ENCODE assay signal across 19 cellular contexts in the genomic region with DNA sequence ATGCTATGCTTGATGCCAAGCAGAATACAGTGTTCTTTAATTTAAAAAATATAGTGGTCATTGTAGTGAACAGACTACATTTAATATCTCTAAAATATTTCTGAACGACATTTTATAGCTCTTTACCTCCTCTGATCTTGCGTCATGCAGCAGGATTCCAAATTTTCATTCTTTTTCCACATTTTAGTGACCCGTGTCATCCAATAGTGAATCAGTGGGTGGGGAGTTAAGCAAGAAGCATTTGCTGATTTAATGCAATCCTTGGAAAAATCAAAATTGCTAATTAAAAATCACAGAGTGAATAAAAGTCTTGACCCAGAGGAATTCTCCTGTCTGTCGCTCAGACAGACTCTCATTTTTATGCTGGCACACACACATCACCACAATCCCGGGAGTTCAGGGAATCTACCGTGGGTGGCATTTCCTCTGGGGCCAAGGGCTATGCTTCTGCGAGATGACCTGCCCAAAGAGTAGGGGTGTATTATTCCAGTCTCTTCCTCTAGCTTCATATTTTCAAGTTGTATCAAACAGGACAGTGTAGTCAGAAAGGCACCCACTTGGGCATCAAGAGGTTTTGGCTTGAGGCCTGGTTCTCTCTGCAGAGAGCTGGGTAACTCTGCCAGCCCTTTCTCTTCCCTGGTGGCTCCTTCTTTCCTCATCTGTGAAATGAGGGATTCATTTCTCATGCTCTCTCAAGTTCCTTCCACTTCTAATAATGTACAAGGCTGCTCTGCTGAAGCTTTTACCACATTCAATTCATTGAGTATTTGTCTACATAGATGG. TPM values are rescaled to one million over a fixed set of nuclear protein-coding genes. Genes with fewer than 3 reads are reported as not detected.
DNase-seq lines count a peak whose midpoint lies in the region; ATAC-seq lines count a peak whose summit lies in the region.
"Had no signal": no experiment of that assay in that cellular context is flagged by ENCODE, and none has a peak within 500 bp of the region (broad histone marks: within the 10 kb centered on the region; RNA-seq: fewer than 3 reads in every experiment).

No MANE protein-coding gene starts in this region.

- H3F3A ChIP-seq in GM23248 (ENCODE audit: insufficient read depth): peaks cover 6% of the 10 kb centered on the region; the same call in 1 of the 2 replicates

- 10 to 13% methylated on average over 7 of the region's 7 CpGs for WGBS in GM23248 (ENCODE audit: low coverage in 1 of 2, low lambda C conversion rate in 2 of 2, missing lambda C conversion rate in 2 of 2), 2 experiments

- in situ Hi-C loops in GM23248 (cut with MboI): no loop called here

- no peaks in the 10 kb centered on the region for H3K36me3 ChIP-seq in GM23248 (ENCODE audit: low read depth)
- no peaks in the 10 kb centered on the region for H3K36me3 ChIP-seq in adipocyte (ENCODE audit: control insufficient read depth, insufficient read depth, low read length, severe bottlenecking)

- H3K9ac ChIP-seq in GM23248: no peak overlapping the region
- no peak overlapping the region for H3K9ac ChIP-seq in adipocyte (ENCODE audit: low read length)

- peak; percentile 37 to 50 for ATAC-seq in activated T-cell treated with anti-CD3 and anti-CD28 coated beads, Interleukin-2, amount 50 U/mL, for 72 hours (replicated peaks in 1 of 2)
- no peak for ATAC-seq in naive thymus-derived CD8-positive, alpha-beta T cell
- no peak for ATAC-seq in HG02623 (IDR thresholded peaks at IDR 0.05; ENCODE audit: unreplicated experiment)
- ATAC-seq: A549, SK-N-SH treated with all-trans-retinoic acid at 6 μM for 48 hours had no signal

- no peaks in the 10 kb centered on the region for H3K79me2 ChIP-seq in GM23248 (ENCODE audit: insufficient read depth)

- POLR2A ChIA-PET in naive thymus-derived CD8-positive, alpha-beta T cell (lab: Charles Lee): no interaction called here

- peaks cover 19% of the 10 kb centered on the region for H3K27me3 Mint-ChIP-seq in activated T-cell treated with anti-CD3 and anti-CD28 coated beads, Interleukin-2, amount 50 U/mL, for 72 hours (ENCODE audit: low read depth)
- peaks cover 42% of the 10 kb centered on the region for H3K27me3 Mint-ChIP-seq in activated T-cell treated with anti-CD3 and anti-CD28 coated beads, Interleukin-2, amount 50 U/mL, for 24 hours
- H3K27me3 Mint-ChIP-seq in naive thymus-derived CD8-positive, alpha-beta T cell: peaks cover 8 to 33% (median 14%) of the 10 kb centered on the region in 5 donors

- no peaks in the 10 kb centered on the region for H3K9me3 ChIP-seq in GM23248 (ENCODE audit: low read depth)
- H3K9me3 ChIP-seq in adipocyte (ENCODE audit: control insufficient read depth, low read length): no peaks in the 10 kb centered on the region
- H3K9me3 ChIP-seq: A549 had no signal

- H3K4me3 ChIP-seq in GM23248: peak overlapping the region; percentile 9; the same call in 1 of the 2 replicates
- peak overlapping the region; percentile 4 for H3K4me3 ChIP-seq in adipocyte (ENCODE audit: low read length)
- H3K4me3 ChIP-seq: A549, PC-9 had no signal

- H3K9me2 ChIP-seq in GM23248 (ENCODE audit: insufficient read depth): no peaks in the 10 kb centered on the region

- no peaks in the 10 kb centered on the region for H4K20me1 ChIP-seq in GM23248 (ENCODE audit: insufficient read depth)

- H3K27me3 ChIP-seq in GM23248 (replicated peaks; ENCODE audit: insufficient read depth): peaks cover 11% of the 10 kb centered on the region
- no peaks in the 10 kb centered on the region for H3K27me3 ChIP-seq in adipocyte (replicated peaks; ENCODE audit: control insufficient read depth, insufficient read depth, low read length)

- H3K27ac ChIP-seq in GM23248: no peak overlapping the region
- H3K27ac ChIP-seq: A549, HL-60, PC-9 had no signal

- H2AFZ ChIP-seq in GM23248: peak overlapping the region; percentile 23; the same call in 1 of the 2 replicates
- H2AFZ ChIP-seq: PC-9 had no signal

- no peak overlapping the region for H3K27ac Mint-ChIP-seq in activated T-cell treated with anti-CD3 and anti-CD28 coated beads, Interleukin-2, amount 50 U/mL, for 72 hours
- no peak overlapping the region for H3K27ac Mint-ChIP-seq in activated T-cell treated with anti-CD3 and anti-CD28 coated beads, Interleukin-2, amount 50 U/mL, for 24 hours
- no peak overlapping the region for H3K27ac Mint-ChIP-seq in naive thymus-derived CD8-positive, alpha-beta T cell
- H3K27ac Mint-ChIP-seq: CD4-positive, alpha-beta T cell had no signal

- no peaks in the 10 kb centered on the region for H3K36me3 Mint-ChIP-seq in activated T-cell treated with anti-CD3 and anti-CD28 coated beads, Interleukin-2, amount 50 U/mL, for 72 hours (ENCODE audit: insufficient read depth in 2 of 2)
- H3K36me3 Mint-ChIP-seq in activated T-cell treated with anti-CD3 and anti-CD28 coated beads, Interleukin-2, amount 50 U/mL, for 24 hours (ENCODE audit: low read depth): no peaks in the 10 kb centered on the region
- H3K36me3 Mint-ChIP-seq in naive thymus-derived CD8-positive, alpha-beta T cell: no peaks in the 10 kb centered on the region

- peaks cover 13% of the 10 kb centered on the region for H3K4me1 ChIP-seq in GM23248 (ENCODE audit: insufficient read depth)
- peaks cover 13% of the 10 kb centered on the region for H3K4me1 ChIP-seq in adipocyte (ENCODE audit: control insufficient read depth, insufficient read depth, low read length)
- H3K4me1 ChIP-seq: A549 had no signal

- no peak for DNase-seq in activated T-cell treated with anti-CD3 and anti-CD28 coated beads, Interleukin-2, amount 50 U/mL, for 72 hours
- no peak for DNase-seq in activated T-cell treated with anti-CD3 and anti-CD28 coated beads, Interleukin-2, amount 50 U/mL, for 24 hours
- DNase-seq in GM23248: peak; percentile 80
- DNase-seq in adipocyte (ENCODE audit: low read depth): peak; percentile 39
- peak; percentile 12 for DNase-seq in stromal cell of bone marrow (ENCODE audit: low read depth)
- no peak for DNase-seq in naive thymus-derived CD8-positive, alpha-beta T cell
- DNase-seq: CD4-positive, alpha-beta T cell; DMS79; KBM-7; NCI-H1417 treated with DMSO at 0.1 percent for 48 hours; NCI-H2081; NCI-H2227 treated with DMSO at 0.1 percent for 48 hours; NCI-H524 treated with DMSO at 0.1 percent for 48 hours; PC-9 had no signal

- H3K4me2 ChIP-seq in GM23248 (ENCODE audit: unreplicated experiment): peak overlapping the region; percentile 35
- H3K4me2 ChIP-seq: A549, PC-9 had no signal

- H3K4me3 Mint-ChIP-seq in activated T-cell treated with anti-CD3 and anti-CD28 coated beads, Interleukin-2, amount 50 U/mL, for 72 hours: peak overlapping the region in 1 of 2 donors; percentile 43
- no peak overlapping the region for H3K4me3 Mint-ChIP-seq in activated T-cell treated with anti-CD3 and anti-CD28 coated beads, Interleukin-2, amount 50 U/mL, for 24 hours
- H3K4me3 Mint-ChIP-seq in naive thymus-derived CD8-positive, alpha-beta T cell: no peak overlapping the region
- H3K4me3 Mint-ChIP-seq: CD4-positive, alpha-beta T cell had no signal

- no peaks in the 10 kb centered on the region for H3K9me3 Mint-ChIP-seq in activated T-cell treated with anti-CD3 and anti-CD28 coated beads, Interleukin-2, amount 50 U/mL, for 72 hours
- H3K9me3 Mint-ChIP-seq in activated T-cell treated with anti-CD3 and anti-CD28 coated beads, Interleukin-2, amount 50 U/mL, for 24 hours: no peaks in the 10 kb centered on the region
- no peaks in the 10 kb centered on the region for H3K9me3 Mint-ChIP-seq in naive thymus-derived CD8-positive, alpha-beta T cell
- H3K9me3 Mint-ChIP-seq: CD4-positive, alpha-beta T cell had no signal

- peaks cover 18% of the 10 kb centered on the region for H3K4me1 Mint-ChIP-seq in activated T-cell treated with anti-CD3 and anti-CD28 coated beads, Interleukin-2, amount 50 U/mL, for 72 hours (ENCODE audit: low read depth)
- peaks cover 19% of the 10 kb centered on the region for H3K4me1 Mint-ChIP-seq in activated T-cell treated with anti-CD3 and anti-CD28 coated beads, Interleukin-2, amount 50 U/mL, for 24 hours (ENCODE audit: low read depth)
- H3K4me1 Mint-ChIP-seq in naive thymus-derived CD8-positive, alpha-beta T cell: no peaks in the 10 kb centered on the region

RNA-seq across cellular contexts. Expression of a gene that starts 24.8 kb away (rescaled TPM):
- under 1 TPM in 1 of 2 donors, not detected in 1; 0.19 TPM for total RNA-seq in activated T-cell treated with anti-CD3 and anti-CD28 coated beads, Interleukin-2, amount 50 U/mL, for 72 hours
- total RNA-seq in GM23248 (2014; rRNA removed; shearing (Covaris generic)): not detected in 2 replicates
- polyA plus RNA-seq in GM23248 (2016; fragmentation: Nextera tagmentation; extraction: Ambion mirVana): not detected in 2 replicates
- total RNA-seq in naive thymus-derived CD8-positive, alpha-beta T cell: not detected
- polyA plus RNA-seq in naive thymus-derived CD8-positive, alpha-beta T cell: not detected
- total RNA-seq: CD4-positive, alpha-beta T cell; H1; PC-9 had no signal
- polyA plus RNA-seq: H1 had no signal

Comparison
In these comparisons a context has a peak if more than half of its experiments do, and no peak if none do; other contexts are left out.
1. ATAC-seq: peak in activated T-cell treated with anti-CD3 and anti-CD28 coated beads, Interleukin-2, amount 50 U/mL, for 72 hours (2 of 2); none in naive thymus-derived CD8-positive, alpha-beta T cell (0 of 2) and HG02623 (single experiment).
2. DNase-seq: peak in GM23248 (single experiment), adipocyte (single experiment) and stromal cell of bone marrow (single experiment); none in activated T-cell treated with anti-CD3 and anti-CD28 coated beads, Interleukin-2, amount 50 U/mL, for 72 hours (0 of 2), activated T-cell treated with anti-CD3 and anti-CD28 coated beads, Interleukin-2, amount 50 U/mL, for 24 hours (single experiment) and naive thymus-derived CD8-positive, alpha-beta T cell (0 of 10).